In genomic region chr17:48721009-48721402, GRCh38 we compare ENCODE assay signal across 1 cellular context.
TF ChIP-seq lines count a peak whose summit lies in the region.

No MANE protein-coding gene starts in this region.

TF ChIP-seq in K562, 482 proteins besides CTCF, POLR2A, EP300 and RAD21:
- TF ChIP-seq ZNF324 (CRISPR knock-in tag; IDR thresholded peaks at IDR 0.05), result no peak
- TF ChIP-seq MAFG (tag; conservative IDR thresholded peaks at IDR 0.05), result 0 out of 2 replicates have a peak, but pooled peaks have one; percentile 11
